Comparison of ENCODE assay signal across 21 cellular contexts in the genomic region with DNA sequence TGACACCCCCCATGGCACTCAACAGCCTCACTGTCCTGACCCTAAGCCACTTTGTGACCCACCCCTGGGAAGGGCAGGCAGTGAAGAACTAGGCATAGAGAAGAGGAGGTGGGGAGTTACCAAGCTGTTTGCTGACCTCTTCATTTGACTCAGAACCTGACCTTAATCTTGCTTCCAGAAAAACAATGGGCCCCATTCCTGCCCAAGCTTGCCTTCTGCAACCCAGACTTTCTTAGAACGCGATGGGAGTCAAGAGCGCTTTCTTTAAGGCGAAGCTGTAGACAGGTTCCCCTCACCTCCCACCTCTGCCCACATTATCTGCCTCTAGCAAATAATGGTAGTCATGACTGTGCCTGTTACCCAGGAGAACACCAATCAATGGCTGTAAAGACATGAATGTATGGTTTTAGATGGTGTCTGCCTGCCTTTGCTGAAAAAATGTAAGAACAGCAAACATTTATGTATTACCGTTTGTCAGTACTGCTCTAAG. TPM values are rescaled to one million over a fixed set of nuclear protein-coding genes. Genes with fewer than 3 reads are reported as not detected.
DNase-seq lines count a peak whose midpoint lies in the region; ATAC-seq and TF ChIP-seq lines count a peak whose summit lies in the region.
"Had no signal": no experiment of that assay in that cellular context is flagged by ENCODE, and none has a peak within 500 bp of the region (broad histone marks: within the 10 kb centered on the region; RNA-seq: fewer than 3 reads in every experiment).

No MANE protein-coding gene starts in this region.

- ATAC-seq in IMR-90 (ENCODE audit: low read depth), result no peak
- ATAC-seq in aorta (ENCODE audit: low FRiP score), result no peak
- no peak for ATAC-seq in GM21619 (IDR thresholded peaks at IDR 0.05; ENCODE audit: unreplicated experiment)
- ATAC-seq: HepG2 had no signal

- H3K79me1 ChIP-seq in IMR-90 (ENCODE audit: low read depth in 1 of 2, low read length in 2 of 2), result peaks cover 0 to 4% of the 10 kb centered on the region in 2 experiments; a peak in 1 of 4 replicates

- no peak overlapping the region for H4K91ac ChIP-seq in IMR-90 (ENCODE audit: insufficient read depth, low read depth, low read length)

- H3K9me3 Mint-ChIP-seq in chondrocyte (ENCODE audit: low read depth), result no peaks in the 10 kb centered on the region
- H3K9me3 Mint-ChIP-seq: CD4-positive, CD25-positive, alpha-beta regulatory T cell had no signal

- TF ChIP-seq POLR2A in IMR-90 (IDR thresholded peaks at IDR 0.05; ENCODE audit: low read depth, low read length), result no peak

- TF ChIP-seq CTCF in C4-2B (conservative IDR thresholded peaks at IDR 0.05) (no peak), IMR-90 (conservative IDR thresholded peaks at IDR 0.05; ENCODE audit: low read depth, low read length) (no peak), epithelial cell of esophagus (IDR thresholded peaks at IDR 0.05; ENCODE audit: insufficient read depth, low read depth, low read length, missing control alignments) (no peak), chondrocyte (IDR thresholded peaks at IDR 0.05) (no peak)

- no peaks in the 10 kb centered on the region for H4K20me1 ChIP-seq in IMR-90 (ENCODE audit: insufficient read depth, low read length)

- intact Hi-C loops in IMR-90 (cut with micrococcal nuclease), result no loop called here
- intact Hi-C loops in aorta (cut with DNase I), result no loop called here

- H2BK15ac ChIP-seq in IMR-90 (ENCODE audit: low read depth, low read length), result no peak overlapping the region

- H2BK120ac ChIP-seq in IMR-90 (ENCODE audit: low read depth, low read length), result no peak overlapping the region

- H3K4me3 Mint-ChIP-seq in chondrocyte (ENCODE audit: unreplicated experiment), result no peak overlapping the region

- H3K14ac ChIP-seq in IMR-90 (replicated peaks; ENCODE audit: low read depth, low read length), result peak overlapping the region; percentile 7; the same call in 1 of the 2 replicates

- TF ChIP-seq RAD21 in IMR-90 (IDR thresholded peaks at IDR 0.05; ENCODE audit: low read length), result no peak

- no peak overlapping the region for H3K23ac ChIP-seq in IMR-90 (ENCODE audit: low read depth, low read length)

- H2BK20ac ChIP-seq in IMR-90 (ENCODE audit: low read depth, low read length), result no peak overlapping the region

- POLR2A ChIA-PET in IMR-90 (lab: Charles Lee; ENCODE audit: unreplicated experiment), result no interaction called here

- no peaks in the 10 kb centered on the region for H3K36me3 Mint-ChIP-seq in chondrocyte (ENCODE audit: low read depth)
- H3K36me3 Mint-ChIP-seq: CD4-positive, CD25-positive, alpha-beta regulatory T cell had no signal

- no peak overlapping the region for H2AFZ ChIP-seq in IMR-90 (replicated peaks; ENCODE audit: low read length, poor library complexity)

- H3K4me1 ChIP-seq in IMR-90 (ENCODE audit: control insufficient read depth, insufficient read depth, low read length) (peaks cover 7% of the 10 kb centered on the region), aorta (ENCODE audit: control insufficient read depth in 1 of 2, insufficient read depth in 2 of 2, low read length in 2 of 2) (no peaks in the 10 kb centered on the region)

- DNase-seq in IMR-90 (no peak), epithelial cell of esophagus (ENCODE audit: low read depth) (peak; percentile 69), chondrocyte (ENCODE audit: low spot score) (no peak), aorta (no peak)
- no peak for DNase-seq in stimulated activated CD4-positive, alpha-beta T cell treated with anti-CD3 and anti-CD28 coated beads, Interleukin-2, amount 100 ng/mL, for 48 hours
- DNase-seq: AML-193; CD4-positive, CD25-positive, alpha-beta regulatory T cell; DMS53; GOT3; MM.1S; NCI-H1105 treated with DMSO at 0.1 percent for 48 hours; NCI-H187 treated with DMSO at 0.1 percent for 48 hours; NCI-H2171; NCI-H446 treated with DMSO at 0.1 percent for 48 hours; NCI-H748 treated with DMSO at 0.1 percent for 48 hours; Peyer's patch; SHP77 had no signal

- no peaks in the 10 kb centered on the region for H3K27me3 Mint-ChIP-seq in chondrocyte (ENCODE audit: low read depth)

- H3K4me1 Mint-ChIP-seq in chondrocyte (ENCODE audit: low read depth), result peaks cover 13% of the 10 kb centered on the region

- H3K9ac ChIP-seq in IMR-90 (ENCODE audit: low read depth, low read length), result no peak overlapping the region

- dilution Hi-C loops in IMR-90 (cut with HindIII; ENCODE audit: low sequenced_read_pairs, unreplicated experiment), result no loop called here

- no peak overlapping the region for H4K5ac ChIP-seq in IMR-90 (ENCODE audit: low read depth, low read length)

- WGBS in IMR-90 (ENCODE audit: extremely low coverage in 2 of 2, insufficient read length in 1 of 2), 2 experiments, result 100% methylated on average over 1 of the region's 5 CpGs; no CpG with 5 or more reads in 1 of the 2 experiments
- WGBS in aorta, 2 donors, result 96 to 99% methylated on average over 5 of the region's 5 CpGs

- in situ Hi-C loops in IMR-90 (cut with MboI; ENCODE audit: low sequenced_read_pairs), result no loop called here

- H3K27me3 ChIP-seq in IMR-90 (ENCODE audit: control insufficient read depth, insufficient read depth, low read length) (no peaks in the 10 kb centered on the region), aorta (ENCODE audit: control insufficient read depth in 1 of 2, insufficient read depth in 2 of 2, low read length in 1 of 2) (no peaks in the 10 kb centered on the region)
- H3K27me3 ChIP-seq: Peyer's patch had no signal

- H3K9me3 ChIP-seq in IMR-90 (ENCODE audit: control insufficient read depth, insufficient read depth, low read length), result no peaks in the 10 kb centered on the region
- no peaks in the 10 kb centered on the region for H3K9me3 ChIP-seq in aorta (ENCODE audit: control insufficient read depth, low read length)
- H3K9me3 ChIP-seq: Peyer's patch had no signal

- peak overlapping the region; percentile 90 for H3K27ac ChIP-seq in C4-2B
- H3K27ac ChIP-seq in IMR-90 (ENCODE audit: insufficient read depth, low read length), result no peak overlapping the region
- H3K27ac ChIP-seq in skin epidermis, result peak overlapping the region in 20 of 21 experiments; percentile 25 to 84 (median 72)
- no peak overlapping the region for H3K27ac ChIP-seq in aorta (ENCODE audit: low read depth in 1 of 2, low read length in 2 of 2)
- H3K27ac ChIP-seq: Peyer's patch had no signal

- no peak overlapping the region for H3K4ac ChIP-seq in IMR-90 (ENCODE audit: low read depth, low read length)

- CTCF ChIA-PET in IMR-90 (lab: Yijun Ruan, JAX), result no interaction called here

- H2BK5ac ChIP-seq in IMR-90 (ENCODE audit: low read depth, low read length, poor library complexity, severe bottlenecking), result no peak overlapping the region

- H3K27ac Mint-ChIP-seq in chondrocyte (ENCODE audit: unreplicated experiment), result no peak overlapping the region
- H3K27ac Mint-ChIP-seq: CD4-positive, CD25-positive, alpha-beta regulatory T cell had no signal

- no peak overlapping the region for H3K4me3 ChIP-seq in IMR-90 (ENCODE audit: insufficient read depth, low read depth, low read length)
- no peak overlapping the region for H3K4me3 ChIP-seq in epithelial cell of esophagus (ENCODE audit: low read length)
- H3K4me3 ChIP-seq in skin epidermis, result no peak overlapping the region
- no peak overlapping the region for H3K4me3 ChIP-seq in aorta (ENCODE audit: low read length in 2 of 2)
- H3K4me3 ChIP-seq: Peyer's patch had no signal

- H3K36me3 ChIP-seq in IMR-90 (ENCODE audit: control insufficient read depth, insufficient read depth, low read length) (no peaks in the 10 kb centered on the region), aorta (ENCODE audit: control insufficient read depth in 1 of 2, insufficient read depth in 2 of 2, low read length in 1 of 2) (no peaks in the 10 kb centered on the region)
- H3K36me3 ChIP-seq: Peyer's patch had no signal

- H3K9me1 ChIP-seq in IMR-90 (ENCODE audit: insufficient read depth, low read length), result peaks cover 5% of the 10 kb centered on the region; the same call in 1 of the 2 replicates

- peak overlapping the region; percentile 19 for H2AK9ac ChIP-seq in IMR-90 (replicated peaks; ENCODE audit: low read depth, low read length, poor library complexity)

- no peak overlapping the region for H4K8ac ChIP-seq in IMR-90 (ENCODE audit: low read depth in 2 of 2, low read length in 2 of 2)

- peak overlapping the region; percentile 60; the same call in 1 of the 2 replicates for H2AK5ac ChIP-seq in IMR-90 (ENCODE audit: low read depth, low read length)

- BruUV-seq in IMR-90 (replicated peaks; lab: Mats Ljungman, UMichigan), result no TSS peak

- H3K18ac ChIP-seq in IMR-90 (ENCODE audit: low read depth, low read length), result no peak overlapping the region

- H3K56ac ChIP-seq in IMR-90 (ENCODE audit: extremely low read depth, insufficient read depth, low read length), result no peak overlapping the region

- H3K4me2 ChIP-seq in IMR-90 (ENCODE audit: low read depth, low read length), result no peak overlapping the region

TF ChIP-seq in IMR-90, 13 proteins besides CTCF, POLR2A, EP300 and RAD21 (continues in another document):
- TF ChIP-seq MXI1 (IDR thresholded peaks at IDR 0.05; ENCODE audit: borderline replicate concordance, low read depth, low read length) (no peak), BHLHE40 (IDR thresholded peaks at IDR 0.05; ENCODE audit: low read depth, low read length) (no peak), MAZ (IDR thresholded peaks at IDR 0.05; ENCODE audit: borderline replicate concordance, low read depth, low read length) (no peak), FOS (IDR thresholded peaks at IDR 0.05; ENCODE audit: low read depth, low read length) (no peak), NFE2L2 (IDR thresholded peaks at IDR 0.05; ENCODE audit: low read depth, low read length) (no peak), MAFK (IDR thresholded peaks at IDR 0.05; ENCODE audit: low read depth, low read length) (no peak), RFX5 (IDR thresholded peaks at IDR 0.05; ENCODE audit: low read depth, low read length) (no peak)

RNA-seq across cellular contexts. Expression of a gene that starts 8.2 kb away (rescaled TPM):
- total RNA-seq in IMR-90 (2012; rRNA removed), result 12.8 and 13.4 TPM in 2 replicates
- 15.4 and 18.7 TPM in 2 replicates for polyA plus RNA-seq in IMR-90 (2012; rRNA removed)
- polyA plus RNA-seq in IMR-90 (2012; cell fraction: cytosol; rRNA removed), result 12.7 and 18.1 TPM in 2 replicates
- polyA plus RNA-seq in IMR-90 (2012; cell fraction: nucleus; rRNA removed; ENCODE audit: low replicate concordance), result 5.1 and 8.9 TPM in 2 replicates
- total RNA-seq in chondrocyte, result 3.4 to 7.4 TPM (median 3.5 TPM) in 3 replicates
- 10 to 100 TPM; 13.0 to 14.6 TPM for total RNA-seq in aorta
- 10 to 100 TPM; 17.2 to 30.4 TPM for polyA plus RNA-seq in aorta
- total RNA-seq: HepG2 had no signal
- polyA plus RNA-seq: HepG2 had no signal

RNA-seq across cellular contexts. Expression of a gene that starts 30.0 kb away (rescaled TPM):
- 7.5 and 8.8 TPM in 2 replicates for total RNA-seq in IMR-90 (2012; rRNA removed)
- 12.2 and 13.0 TPM in 2 replicates for polyA plus RNA-seq in IMR-90 (2012; rRNA removed)
- polyA plus RNA-seq in IMR-90 (2012; cell fraction: cytosol; rRNA removed), result 8.1 and 10.8 TPM in 2 replicates
- 12.9 and 16.4 TPM in 2 replicates for polyA plus RNA-seq in IMR-90 (2012; cell fraction: nucleus; rRNA removed; ENCODE audit: low replicate concordance)
- 17.1 to 23.1 TPM (median 17.8 TPM) in 3 replicates for total RNA-seq in chondrocyte
- total RNA-seq in aorta, result 10 to 100 TPM; 14.2 to 14.8 TPM
- 1 to 10 TPM; 2.9 to 4.3 TPM for polyA plus RNA-seq in aorta

RNA-seq across cellular contexts. Expression of a gene that starts 56.8 kb away (rescaled TPM):
- 110 and 222 TPM in 2 replicates for total RNA-seq in IMR-90 (2012; rRNA removed)
- polyA plus RNA-seq in IMR-90 (2012; rRNA removed), result 122 and 166 TPM in 2 replicates
- polyA plus RNA-seq in IMR-90 (2012; cell fraction: cytosol; rRNA removed), result 441 and 499 TPM in 2 replicates
- polyA plus RNA-seq in IMR-90 (2012; cell fraction: nucleus; rRNA removed; ENCODE audit: low replicate concordance), result 56.3 and 235 TPM in 2 replicates
- 17.6 to 23.6 TPM (median 19.7 TPM) in 3 replicates for total RNA-seq in chondrocyte
- total RNA-seq in aorta, result 10 to 100 TPM; 26.4 to 45.9 TPM
- 100 to 1,000 TPM in 1 of 2 donors, 10 to 100 TPM in 1; 82.6 to 178 TPM for polyA plus RNA-seq in aorta

Comparison
In these comparisons a context has a peak if more than half of its experiments do, and no peak if none do; other contexts are left out.
1. H3K27ac ChIP-seq: peak in C4-2B (single experiment) and skin epidermis (20 of 21); none in IMR-90 (single experiment) and aorta (0 of 2).